In genomic region chr1:31054349-31054748, GRCh38 we compare ENCODE assay signal across 13 cellular contexts. TPM values are rescaled to one million over a fixed set of nuclear protein-coding genes. Genes with fewer than 3 reads are reported as not detected.
A peak's percentile ranks its signal among the peaks of the same experiment; 100 is the strongest.
DNase-seq lines count a peak whose midpoint lies in the region; ATAC-seq and TF ChIP-seq lines count a peak whose summit lies in the region.
"Had no signal": no experiment of that assay in that cellular context is flagged by ENCODE, and none has a peak within 500 bp of the region (broad histone marks: within the 10 kb centered on the region; RNA-seq: fewer than 3 reads in every experiment).

No MANE protein-coding gene starts in this region.

- H3K9me2 ChIP-seq in PC-9 (ENCODE audit: insufficient read depth) = no peaks in the 10 kb centered on the region

- H3K9me3 ChIP-seq in PC-9 (ENCODE audit: insufficient read depth, low read depth) = no peaks in the 10 kb centered on the region
- H3K9me3 ChIP-seq: tibial artery had no signal

- BruUV-seq in PC-9 (replicated peaks; lab: Mats Ljungman, UMichigan) = no TSS peak

- DNase-seq in ELR (ENCODE audit: low read depth) = peak; percentile 48
- peak; percentile 5 for DNase-seq in NCI-H226
- DNase-seq in central memory CD8-positive, alpha-beta T cell (ENCODE audit: low spot score in 2 of 2) = no peak
- no peak for DNase-seq in progenitor cell of endocrine pancreas (ENCODE audit: low spot score, unreplicated experiment)
- no peak for DNase-seq in PC-9
- DNase-seq: activated CD4-positive, alpha-beta T cell treated with anti-CD3 and anti-CD28 coated beads for 48 hours; amniotic stem cell; NCI-H2081 treated with DMSO at 0.1 percent for 48 hours; T-cell; tibial artery had no signal

- POLR2A ChIA-PET in PC-9 (lab: Charles Lee; ENCODE audit: unreplicated experiment) = no interaction called here

- no peaks in the 10 kb centered on the region for H3K27me3 Mint-ChIP-seq in central memory CD8-positive, alpha-beta T cell
- no peaks in the 10 kb centered on the region for H3K27me3 Mint-ChIP-seq in progenitor cell of endocrine pancreas
- H3K27me3 Mint-ChIP-seq: dendritic cell treated with granulocyte-macrophage colony-stimulating factor and Interleukin-4, amounts not matched to agents 40 ng/mL and 50 ng/mL, for 4 days; T-cell had no signal

- H3K4me1 ChIP-seq in PC-9 (replicated peaks; ENCODE audit: insufficient read depth) = 0 out of 2 replicates have a peak, but pooled peaks cover 6% of the 10 kb centered on the region

- H3K36me3 ChIP-seq in PC-9 (ENCODE audit: low read depth) = peaks cover 16% of the 10 kb centered on the region

- no peak overlapping the region for H3K4me2 ChIP-seq in PC-9

- no peak for TF ChIP-seq CTCF in progenitor cell of endocrine pancreas (IDR thresholded peaks at IDR 0.05; ENCODE audit: unreplicated experiment)
- TF ChIP-seq CTCF in PC-9 (conservative IDR thresholded peaks at IDR 0.05) = no peak

- H3K36me3 Mint-ChIP-seq in central memory CD8-positive, alpha-beta T cell (ENCODE audit: insufficient read depth) = peaks cover 75% of the 10 kb centered on the region
- H3K36me3 Mint-ChIP-seq in progenitor cell of endocrine pancreas (ENCODE audit: insufficient read depth) = peaks cover 29% of the 10 kb centered on the region

- no peak overlapping the region for H3K4me3 ChIP-seq in PC-9
- H3K4me3 ChIP-seq: tibial artery had no signal

- CTCF ChIA-PET in PC-9 (lab: Charles Lee) = no interaction called here

- H2AFZ ChIP-seq in PC-9 = no peak overlapping the region

- ATAC-seq in central memory CD8-positive, alpha-beta T cell (replicated peaks; ENCODE audit: extremely low read depth, poor library complexity, severe bottlenecking) = no peak
- ATAC-seq in HG02763 (IDR thresholded peaks at IDR 0.05; ENCODE audit: unreplicated experiment) (no peak), GM21529 (IDR thresholded peaks at IDR 0.05; ENCODE audit: unreplicated experiment) (no peak)
- ATAC-seq: T-cell had no signal

- H3K27ac Mint-ChIP-seq in central memory CD8-positive, alpha-beta T cell (ENCODE audit: low read depth) = peak overlapping the region; percentile 53
- peak overlapping the region; percentile 16 for H3K27ac Mint-ChIP-seq in progenitor cell of endocrine pancreas
- H3K27ac Mint-ChIP-seq: dendritic cell treated with granulocyte-macrophage colony-stimulating factor and Interleukin-4, amounts not matched to agents 40 ng/mL and 50 ng/mL, for 4 days had no signal

- H4K20me1 ChIP-seq in PC-9 (ENCODE audit: insufficient read depth) = peaks cover 98% of the 10 kb centered on the region

- no peak overlapping the region for H3K27ac ChIP-seq in PC-9
- H3K27ac ChIP-seq: tibial artery had no signal

- H3F3A ChIP-seq in PC-9 (ENCODE audit: insufficient read depth, low read depth) = peaks cover 8% of the 10 kb centered on the region; the same call in 1 of the 2 replicates

- peaks cover 98% of the 10 kb centered on the region for H3K79me2 ChIP-seq in PC-9 (ENCODE audit: low read depth)

- H3K4me3 Mint-ChIP-seq in central memory CD8-positive, alpha-beta T cell = peak overlapping the region; percentile 57
- no peak overlapping the region for H3K4me3 Mint-ChIP-seq in progenitor cell of endocrine pancreas (ENCODE audit: low read depth)
- H3K4me3 Mint-ChIP-seq: dendritic cell treated with granulocyte-macrophage colony-stimulating factor and Interleukin-4, amounts not matched to agents 40 ng/mL and 50 ng/mL, for 4 days had no signal

- no peaks in the 10 kb centered on the region for H3K27me3 ChIP-seq in PC-9 (ENCODE audit: insufficient read depth, low read depth)
- H3K27me3 ChIP-seq: tibial artery had no signal

- no peaks in the 10 kb centered on the region for H3K9me3 Mint-ChIP-seq in central memory CD8-positive, alpha-beta T cell
- no peaks in the 10 kb centered on the region for H3K9me3 Mint-ChIP-seq in progenitor cell of endocrine pancreas (ENCODE audit: low read depth)
- H3K9me3 Mint-ChIP-seq: dendritic cell treated with granulocyte-macrophage colony-stimulating factor and Interleukin-4, amounts not matched to agents 40 ng/mL and 50 ng/mL, for 4 days; T-cell had no signal

- intact Hi-C loops in PC-9 (cut with micrococcal nuclease; ENCODE audit: unreplicated experiment) = no loop called here

- peaks cover 51% of the 10 kb centered on the region for H3K4me1 Mint-ChIP-seq in central memory CD8-positive, alpha-beta T cell
- H3K4me1 Mint-ChIP-seq in progenitor cell of endocrine pancreas (ENCODE audit: low read depth) = peaks cover 25% of the 10 kb centered on the region

RNA-seq across cellular contexts. Expression of gene PUM1, which starts 11.2 kb away (rescaled TPM):
- 244 and 249 TPM in 2 replicates for total RNA-seq in progenitor cell of endocrine pancreas
- 99.2 and 117 TPM in 2 replicates for total RNA-seq in PC-9 (2021)

Comparison
In these comparisons a context has a peak if more than half of its experiments do, and no peak if none do; other contexts are left out.
1. DNase-seq: peak in ELR (single experiment) and NCI-H226 (single experiment); none in central memory CD8-positive, alpha-beta T cell (0 of 2), progenitor cell of endocrine pancreas (single experiment) and PC-9 (0 of 2).